ENCODE assay signal across 8 cellular contexts in genomic region chr4:73707918-73708577, GRCh38. TPM values are rescaled to one million over a fixed set of nuclear protein-coding genes. Genes with fewer than 3 reads are reported as not detected.
DNase-seq lines count a peak whose midpoint lies in the region; ATAC-seq, FAIRE-seq and TF ChIP-seq lines count a peak whose summit lies in the region.

No MANE protein-coding gene starts in this region.

- peak; percentile 56 for ATAC-seq in lung (ENCODE audit: insufficient read depth, low FRiP score)
- no peak for ATAC-seq in HG03045 (IDR thresholded peaks at IDR 0.05; ENCODE audit: unreplicated experiment)
- ATAC-seq in HG02870 (IDR thresholded peaks at IDR 0.05; ENCODE audit: unreplicated experiment), result no peak

- H3K4me2 ChIP-seq in astrocyte (ENCODE audit: low read length), result peak overlapping the region; percentile 53

- H3K27ac Mint-ChIP-seq in astrocyte (ENCODE audit: unreplicated experiment), result no peak overlapping the region

- TF ChIP-seq CTCF in astrocyte (IDR thresholded peaks at IDR 0.05; ENCODE audit: insufficient read depth, low read depth, low read length) (no peak), lung (IDR thresholded peaks at IDR 0.05; ENCODE audit: control extremely low read depth, extremely low read depth) (no peak), GM10266 (IDR thresholded peaks at IDR 0.05; ENCODE audit: control insufficient read depth, insufficient read depth, low read depth, missing control alignments) (no peak)

- no peaks in the 10 kb centered on the region for H3K79me2 ChIP-seq in astrocyte (ENCODE audit: insufficient read depth, low read length)

- H3K9me3 Mint-ChIP-seq in astrocyte (ENCODE audit: unreplicated experiment), result no peaks in the 10 kb centered on the region

- DNase-seq in CD1c-positive myeloid dendritic cell (ENCODE audit: extremely low spot score) (peak; percentile 72), astrocyte (ENCODE audit: low read depth) (peak; percentile 96), lung (ENCODE audit: low spot score) (peak; percentile 74), cerebellar nuclear complex (lab: John Stamatoyannopoulos, UW) (no peak), GM10266 (ENCODE audit: extremely low spot score) (no peak)
- peak; percentile 18 for DNase-seq in Jurkat, Clone E6-1 (ENCODE audit: low read depth, low spot score)

- H3K36me3 Mint-ChIP-seq in astrocyte (ENCODE audit: low read depth, unreplicated experiment), result no peaks in the 10 kb centered on the region

- H3K36me3 ChIP-seq in astrocyte (ENCODE audit: insufficient read depth, low read length) (no peaks in the 10 kb centered on the region), lung (ENCODE audit: control insufficient read depth in 2 of 2, insufficient read depth in 2 of 2, low read length in 2 of 2) (no peaks in the 10 kb centered on the region)

- no peaks in the 10 kb centered on the region for H4K20me1 ChIP-seq in astrocyte (ENCODE audit: insufficient read depth, low read length)

- H3K4me1 ChIP-seq in astrocyte (ENCODE audit: insufficient read depth, low read length), result peaks cover 37% of the 10 kb centered on the region
- peaks cover 4 to 14% of the 10 kb centered on the region in 2 donors for H3K4me1 ChIP-seq in lung (ENCODE audit: control insufficient read depth in 2 of 2, insufficient read depth in 2 of 2, low read length in 2 of 2)

- 25 to 29% methylated on average over 7 of the region's 7 CpGs for WGBS in lung, 2 donors

- H3K27ac ChIP-seq in astrocyte (ENCODE audit: low read depth, low read length) (peak overlapping the region; percentile 49), lung (ENCODE audit: low read depth in 1 of 2, low read length in 1 of 2) (peak overlapping the region in 1 of 2 donors; percentile 50)

- peak; percentile 98 for FAIRE-seq in astrocyte (lab: Jason Lieb, UNC)

- H3K4me3 ChIP-seq in Jurkat, Clone E6-1 (ENCODE audit: low read length), result no peak overlapping the region
- H3K4me3 ChIP-seq in astrocyte (ENCODE audit: insufficient read depth, low read depth, low read length) (peak overlapping the region; percentile 6), lung (no peak overlapping the region)

- H2AFZ ChIP-seq in astrocyte (ENCODE audit: low read depth, low read length), result peak overlapping the region; percentile 12

- H3K4me1 Mint-ChIP-seq in astrocyte (ENCODE audit: low read depth, unreplicated experiment), result peaks cover 39% of the 10 kb centered on the region

- H3K9me3 ChIP-seq in astrocyte (ENCODE audit: insufficient read depth, low read depth, low read length) (no peaks in the 10 kb centered on the region), lung (ENCODE audit: control insufficient read depth in 2 of 2, insufficient read depth in 1 of 2, low read length in 1 of 2) (no peaks in the 10 kb centered on the region)

- no peaks in the 10 kb centered on the region for H3K27me3 ChIP-seq in astrocyte (ENCODE audit: insufficient read depth, low read length)
- no peaks in the 10 kb centered on the region for H3K27me3 ChIP-seq in lung (ENCODE audit: control insufficient read depth, insufficient read depth)

- no peak overlapping the region for H3K4me3 Mint-ChIP-seq in astrocyte (ENCODE audit: unreplicated experiment)

- no peaks in the 10 kb centered on the region for H3K27me3 Mint-ChIP-seq in astrocyte (ENCODE audit: low read depth, unreplicated experiment)

- H3K9ac ChIP-seq in astrocyte (ENCODE audit: low read length), result no peak overlapping the region

RNA-seq across cellular contexts. Expression of gene CXCL8, which starts 32.3 kb away (rescaled TPM):
- not detected for polyA plus RNA-seq in Jurkat, Clone E6-1 (2012; ENCODE audit: insufficient read depth, insufficient read length)
- total RNA-seq in astrocyte, result 1.2 and 1.5 TPM in 2 replicates
- total RNA-seq in lung, result 100 to 1,000 TPM in 1 of 2 donors, 10 to 100 TPM in 1; 37.4 to 100 TPM
- polyA plus RNA-seq in lung, result 100 to 1,000 TPM in 1 of 2 donors, 10 to 100 TPM in 1; 33.8 to 501 TPM

Comparison
In these comparisons a context has a peak if more than half of its experiments do, and no peak if none do; other contexts are left out.
1. DNase-seq: peak in CD1c-positive myeloid dendritic cell (single experiment), Jurkat, Clone E6-1 (single experiment), astrocyte (single experiment) and lung (single experiment); none in cerebellar nuclear complex (0 of 2) and GM10266 (single experiment).
2. RNA of gene CXCL8, which starts 32.3 kb away (total RNA-seq): 37.4 to 100 TPM in lung; 1.2 to 1.5 TPM in astrocyte; every median in the first group is over 10 times any median in the second.